Comparison of ENCODE assay signal across 1 cellular context in genomic region chr3:129593595-129594339, GRCh38.
TF ChIP-seq lines count a peak whose summit lies in the region.

No MANE protein-coding gene starts in this region.

TF ChIP-seq in HepG2, 621 proteins besides CTCF, POLR2A, EP300 and RAD21 (continued from another document and continues in another):
- TF ChIP-seq, protein P1, sequence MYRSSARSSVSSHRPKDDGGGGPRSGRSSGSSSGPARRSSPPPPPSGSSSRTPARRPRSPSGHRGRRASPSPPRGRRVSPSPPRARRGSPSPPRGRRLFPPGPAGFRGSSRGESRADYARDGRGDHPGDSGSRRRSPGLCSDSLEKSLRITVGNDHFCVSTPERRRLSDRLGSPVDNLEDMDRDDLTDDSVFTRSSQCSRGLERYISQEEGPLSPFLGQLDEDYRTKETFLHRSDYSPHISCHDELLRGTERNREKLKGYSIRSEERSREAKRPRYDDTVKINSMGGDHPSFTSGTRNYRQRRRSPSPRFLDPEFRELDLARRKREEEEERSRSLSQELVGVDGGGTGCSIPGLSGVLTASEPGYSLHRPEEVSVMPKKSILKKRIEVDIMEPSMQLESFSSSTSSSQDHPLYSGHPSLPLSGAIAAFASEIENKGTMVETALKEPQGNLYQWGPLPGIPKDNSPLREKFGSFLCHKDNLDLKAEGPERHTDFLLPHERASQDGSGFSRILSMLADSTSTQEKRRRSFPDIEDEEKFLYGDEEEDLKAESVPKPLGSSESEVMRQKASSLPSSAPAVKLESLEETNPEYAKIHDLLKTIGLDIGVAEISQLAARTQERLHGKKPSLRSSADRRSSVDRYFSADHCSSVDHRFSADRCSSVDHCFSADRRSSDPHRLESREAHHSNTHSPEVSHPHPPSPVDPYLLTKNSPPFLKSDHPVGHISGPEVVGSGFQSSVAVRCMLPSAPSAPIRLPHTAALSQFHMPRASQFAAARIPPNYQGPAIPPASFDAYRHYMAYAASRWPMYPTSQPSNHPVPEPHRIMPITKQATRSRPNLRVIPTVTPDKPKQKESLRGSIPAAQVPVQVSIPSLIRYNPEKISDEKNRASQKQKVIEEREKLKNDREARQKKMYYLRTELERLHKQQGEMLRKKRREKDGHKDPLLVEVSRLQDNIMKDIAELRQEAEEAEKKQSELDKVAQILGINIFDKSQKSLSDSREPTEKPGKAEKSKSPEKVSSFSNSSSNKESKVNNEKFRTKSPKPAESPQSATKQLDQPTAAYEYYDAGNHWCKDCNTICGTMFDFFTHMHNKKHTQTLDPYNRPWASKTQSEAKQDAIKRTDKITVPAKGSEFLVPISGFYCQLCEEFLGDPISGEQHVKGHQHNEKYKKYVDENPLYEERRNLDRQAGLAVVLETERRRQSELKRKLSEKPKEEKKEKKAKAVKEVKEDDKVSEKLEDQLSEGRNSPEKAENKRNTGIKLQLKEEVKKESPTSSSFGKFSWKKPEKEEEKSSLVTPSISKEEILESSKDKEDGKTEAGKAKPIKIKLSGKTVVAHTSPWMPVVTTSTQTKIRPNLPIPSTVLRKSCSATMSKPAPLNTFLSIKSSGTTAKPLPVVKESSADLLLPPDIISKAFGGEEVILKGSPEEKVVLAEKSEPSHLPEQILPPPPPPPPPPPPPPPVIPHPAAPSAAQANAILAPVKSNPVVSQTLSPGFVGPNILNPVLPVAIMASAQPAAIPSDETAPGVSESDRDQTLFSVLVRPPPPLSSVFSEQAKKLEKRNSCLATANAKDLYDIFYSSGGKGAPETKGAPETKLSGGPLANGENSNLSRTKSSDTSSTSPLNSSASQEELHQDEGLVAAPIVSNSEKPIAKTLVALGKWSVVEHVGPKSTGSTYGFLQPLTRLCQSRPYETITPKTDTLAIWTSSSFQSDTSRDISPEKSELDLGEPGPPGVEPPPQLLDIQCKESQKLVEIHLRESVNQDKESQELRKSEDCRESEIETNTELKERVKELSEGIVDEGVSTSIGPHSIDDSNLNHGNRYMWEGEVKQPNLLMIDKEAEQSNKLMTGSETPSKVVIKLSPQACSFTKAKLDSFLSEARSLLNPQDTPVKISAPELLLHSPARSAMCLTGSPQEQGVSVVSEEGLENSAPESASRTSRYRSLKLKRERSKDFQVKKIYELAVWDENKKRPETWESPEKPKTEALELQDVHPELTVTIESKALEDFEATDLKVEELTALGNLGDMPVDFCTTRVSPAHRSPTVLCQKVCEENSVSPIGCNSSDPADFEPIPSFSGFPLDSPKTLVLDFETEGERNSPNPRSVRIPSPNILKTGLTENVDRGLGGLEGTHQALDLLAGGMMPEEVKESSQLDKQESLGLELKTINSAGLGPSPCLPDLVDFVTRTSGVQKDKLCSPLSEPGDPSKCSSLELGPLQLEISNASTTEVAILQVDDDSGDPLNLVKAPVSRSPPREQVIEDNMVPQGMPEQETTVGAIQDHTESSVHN (CRISPR knock-in tag; IDR thresholded peaks at IDR 0.05) = no peak
- TF ChIP-seq ZBTB25 (CRISPR knock-in tag; IDR thresholded peaks at IDR 0.05) (no peak), ZBTB20 (CRISPR knock-in tag; IDR thresholded peaks at IDR 0.05; ENCODE audit: borderline replicate concordance, low read depth) (no peak), ZNF354B (CRISPR knock-in tag; IDR thresholded peaks at IDR 0.05) (no peak), ZNF33B (CRISPR knock-in tag; IDR thresholded peaks at IDR 0.05) (no peak), NRL (CRISPR knock-in tag; IDR thresholded peaks at IDR 0.05; ENCODE audit: borderline replicate concordance) (peak; percentile 65; the same call in 1 of the 2 replicates), FOXM1 (CRISPR knock-in tag; IDR thresholded peaks at IDR 0.05) (no peak), ZNF235 (CRISPR knock-in tag; IDR thresholded peaks at IDR 0.05; ENCODE audit: borderline replicate concordance) (no peak), ZNF781 (CRISPR knock-in tag; IDR thresholded peaks at IDR 0.05; ENCODE audit: borderline replicate concordance, not compliant biosample characterization) (peak; percentile 42), TRIM24 (CRISPR knock-in tag; IDR thresholded peaks at IDR 0.05) (no peak), SIX1 (CRISPR knock-in tag; IDR thresholded peaks at IDR 0.05; ENCODE audit: borderline replicate concordance) (peak; percentile 41; the same call in 1 of the 2 replicates), ARID4A (CRISPR knock-in tag; IDR thresholded peaks at IDR 0.05; ENCODE audit: borderline replicate concordance) (peak; percentile 80; the same call in 1 of the 2 replicates), MYNN (CRISPR knock-in tag; IDR thresholded peaks at IDR 0.05; ENCODE audit: low read depth) (no peak), ONECUT2 (CRISPR knock-in tag; IDR thresholded peaks at IDR 0.05) (peak; percentile 98), MTA3 (CRISPR knock-in tag; IDR thresholded peaks at IDR 0.05) (no peak), ZNF367 (CRISPR knock-in tag; IDR thresholded peaks at IDR 0.05; ENCODE audit: borderline replicate concordance) (no peak), MXD1 (CRISPR knock-in tag; IDR thresholded peaks at IDR 0.05) (0 out of 2 replicates have a peak, but pooled peaks have one; percentile 23), HNF1A (IDR thresholded peaks at IDR 0.05; ENCODE audit: low read depth) (peak; percentile 36), HNF1A (CRISPR knock-in tag; IDR thresholded peaks at IDR 0.05; ENCODE audit: borderline replicate concordance) (no peak; the same call in 1 of the 2 replicates), ZFP41 (CRISPR knock-in tag; IDR thresholded peaks at IDR 0.05; ENCODE audit: borderline replicate concordance) (no peak), HBP1 (CRISPR knock-in tag; IDR thresholded peaks at IDR 0.05; ENCODE audit: low read depth) (no peak), ZNF7 (CRISPR knock-in tag; IDR thresholded peaks at IDR 0.05) (no peak), FOXA3 (CRISPR knock-in tag; IDR thresholded peaks at IDR 0.05) (peak; percentile 92), ZNF205 (CRISPR knock-in tag; IDR thresholded peaks at IDR 0.05) (peak; percentile 92; the same call in 1 of the 2 replicates), MEIS1 (CRISPR knock-in tag; IDR thresholded peaks at IDR 0.05; ENCODE audit: borderline replicate concordance) (0 out of 2 replicates have a peak, but pooled peaks have one; percentile 3), ZNF335 (CRISPR knock-in tag; IDR thresholded peaks at IDR 0.05) (0 out of 2 replicates have a peak, but pooled peaks have one; percentile 39), MBNL3 (CRISPR knock-in tag; conservative IDR thresholded peaks at IDR 0.05) (no peak)
- TF ChIP-seq, protein P2, sequence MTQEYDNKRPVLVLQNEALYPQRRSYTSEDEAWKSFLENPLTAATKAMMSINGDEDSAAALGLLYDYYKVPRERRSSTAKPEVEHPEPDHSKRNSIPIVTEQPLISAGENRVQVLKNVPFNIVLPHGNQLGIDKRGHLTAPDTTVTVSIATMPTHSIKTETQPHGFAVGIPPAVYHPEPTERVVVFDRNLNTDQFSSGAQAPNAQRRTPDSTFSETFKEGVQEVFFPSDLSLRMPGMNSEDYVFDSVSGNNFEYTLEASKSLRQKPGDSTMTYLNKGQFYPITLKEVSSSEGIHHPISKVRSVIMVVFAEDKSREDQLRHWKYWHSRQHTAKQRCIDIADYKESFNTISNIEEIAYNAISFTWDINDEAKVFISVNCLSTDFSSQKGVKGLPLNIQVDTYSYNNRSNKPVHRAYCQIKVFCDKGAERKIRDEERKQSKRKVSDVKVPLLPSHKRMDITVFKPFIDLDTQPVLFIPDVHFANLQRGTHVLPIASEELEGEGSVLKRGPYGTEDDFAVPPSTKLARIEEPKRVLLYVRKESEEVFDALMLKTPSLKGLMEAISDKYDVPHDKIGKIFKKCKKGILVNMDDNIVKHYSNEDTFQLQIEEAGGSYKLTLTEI (CRISPR knock-in tag; conservative IDR thresholded peaks at IDR 0.05) = no peak
- TF ChIP-seq, protein P3, sequence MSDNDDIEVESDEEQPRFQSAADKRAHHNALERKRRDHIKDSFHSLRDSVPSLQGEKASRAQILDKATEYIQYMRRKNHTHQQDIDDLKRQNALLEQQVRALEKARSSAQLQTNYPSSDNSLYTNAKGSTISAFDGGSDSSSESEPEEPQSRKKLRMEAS (IDR thresholded peaks at IDR 0.05) = peak; percentile 59
- TF ChIP-seq, protein P4, sequence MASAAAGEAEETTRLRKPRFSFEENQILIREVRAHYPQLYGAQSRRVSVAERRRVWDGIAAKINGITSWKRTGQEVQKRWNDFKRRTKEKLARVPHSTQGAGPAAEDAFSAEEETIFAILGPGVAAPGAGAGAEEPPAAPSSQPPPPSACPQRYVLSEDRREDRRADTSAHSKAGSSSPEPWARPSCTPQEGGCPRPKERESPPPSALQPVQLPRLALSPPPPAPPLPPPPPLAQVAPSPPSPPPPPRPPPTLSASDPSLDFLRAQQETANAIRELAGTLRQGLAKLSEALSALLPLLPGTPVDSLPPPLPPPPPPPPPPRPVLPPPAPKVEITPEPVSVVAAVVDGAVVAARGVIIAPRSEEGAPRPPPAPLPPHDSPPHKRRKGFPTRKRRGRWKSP (CRISPR knock-in tag; IDR thresholded peaks at IDR 0.05) = peak; percentile 62
